Comparison of ENCODE assay signal across 2 cellular contexts in genomic region chr1:118104956-118105355, GRCh38.
TF ChIP-seq lines count a peak whose summit lies in the region.

No MANE protein-coding gene starts in this region.

TF ChIP-seq in IMR-90, 13 proteins besides CTCF, POLR2A, EP300 and RAD21:
- no peak for TF ChIP-seq ELK1 (IDR thresholded peaks at IDR 0.05; ENCODE audit: borderline replicate concordance, low read depth, low read length)
- TF ChIP-seq CEBPB (IDR thresholded peaks at IDR 0.05; ENCODE audit: low read depth, low read length), result 0 out of 2 replicates have a peak, but pooled peaks have one; percentile 8
TF ChIP-seq in IMR-90: peak in this region for 1.

TF ChIP-seq in K562, 482 proteins besides CTCF, POLR2A, EP300 and RAD21:
- TF ChIP-seq PATZ1 (CRISPR knock-in tag; IDR thresholded peaks at IDR 0.05; ENCODE audit: borderline replicate concordance), result no peak
- no peak for TF ChIP-seq ZNF75A (CRISPR knock-in tag; IDR thresholded peaks at IDR 0.05)
- TF ChIP-seq ATF3 (IDR thresholded peaks at IDR 0.05), result 0 out of 2 replicates have a peak, but pooled peaks have one; percentile 28
- no peak for TF ChIP-seq ATF3 (CRISPR knock-in tag; conservative IDR thresholded peaks at IDR 0.05)
- no peak for TF ChIP-seq ELF4 (CRISPR knock-in tag; IDR thresholded peaks at IDR 0.05)
